Comparison of ENCODE assay signal across 8 cellular contexts in the genomic region with DNA sequence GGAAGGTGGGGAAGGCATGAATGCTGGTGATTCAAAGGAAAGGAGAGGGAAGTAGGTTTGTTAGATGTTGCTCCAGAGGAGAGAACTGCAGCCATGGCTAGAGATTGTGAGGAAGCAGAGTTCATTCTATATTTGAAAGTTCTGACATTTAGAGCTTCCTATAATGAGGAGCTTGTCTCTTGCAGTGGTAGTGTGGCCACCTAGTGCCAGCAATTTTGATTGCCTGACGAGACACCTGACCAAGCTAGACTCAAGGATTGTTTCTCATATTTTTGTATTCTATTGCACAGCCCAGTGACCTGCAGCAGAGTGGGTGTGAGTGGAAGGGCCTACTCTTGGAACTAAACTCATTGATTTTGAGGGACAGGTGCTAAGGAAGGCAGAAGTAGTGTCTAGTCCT.
DNase-seq lines count a peak whose midpoint lies in the region; ATAC-seq, FAIRE-seq and TF ChIP-seq lines count a peak whose summit lies in the region.
"Not testable (repeated sequence)": the region's sequence is repeated elsewhere in the genome, so short reads cannot be mapped to it uniquely, and the experiment has no call there.

No MANE protein-coding gene starts in this region.

- H4K20me1 ChIP-seq in GM12878 (ENCODE audit: control insufficient read depth, insufficient read depth), result not testable (repeated sequence)

- not testable (repeated sequence) for TF ChIP-seq EP300 in A549 (IDR thresholded peaks at IDR 0.05); GM12878 (IDR thresholded peaks at IDR 0.05; ENCODE audit: borderline replicate concordance in 1 of 2, control insufficient read depth in 1 of 2, low read depth in 2 of 2, low read length in 2 of 2)

- H3K9me3 ChIP-seq in A549; Panc1 (ENCODE audit: control insufficient read depth, insufficient read depth, low read depth, low read length); GM12878 (replicated peaks; ENCODE audit: control insufficient read depth, insufficient read depth, low read length); thyroid gland: not testable (repeated sequence)

- peak in 1 of 2 experiments; percentile 17; a peak in 1 of 5 replicates for TF ChIP-seq RAD21 in A549 (conservative IDR thresholded peaks at IDR 0.05 in 1 of 2, IDR thresholded peaks at IDR 0.05 in 1 of 2)
- not testable (repeated sequence) for TF ChIP-seq RAD21 in GM12878 (IDR thresholded peaks at IDR 0.05; ENCODE audit: insufficient read depth, low read depth, low read length)

- not testable (repeated sequence) for TF ChIP-seq CTCF in A549 (IDR thresholded peaks at IDR 0.05)
- TF ChIP-seq CTCF in LNCaP clone FGC (IDR thresholded peaks at IDR 0.05; ENCODE audit: control insufficient read depth, extremely low read depth, insufficient read depth), result 0 out of 2 replicates have a peak, but pooled peaks have one; percentile 19
- peak; percentile 31 for TF ChIP-seq CTCF in Panc1 (IDR thresholded peaks at IDR 0.05)
- peak in 1 of 3 experiments; percentile 18; a peak in 2 of 6 replicates for TF ChIP-seq CTCF in GM12878 (IDR thresholded peaks at IDR 0.05 in 2 of 3, conservative IDR thresholded peaks at IDR 0.05 in 1 of 3; ENCODE audit: control insufficient read depth in 2 of 3, extremely low read depth in 1 of 3, insufficient read depth in 1 of 3, low read depth in 3 of 3, low read length in 3 of 3)
- peak; percentile 34 for TF ChIP-seq CTCF in epithelial cell of proximal tubule (conservative IDR thresholded peaks at IDR 0.05; ENCODE audit: low read depth, low read length)
- peak; percentile 11 for TF ChIP-seq CTCF in kidney epithelial cell (IDR thresholded peaks at IDR 0.05; ENCODE audit: insufficient read depth, low read length, poor library complexity, severe bottlenecking)
- TF ChIP-seq CTCF in thyroid gland (IDR thresholded peaks at IDR 0.05), result peak in 3 of 6 experiments; percentile 17 to 24 (median 17)

- WGBS in A549 (ENCODE audit: missing lambda C conversion rate), result 0% methylated on average over 1 of the region's 1 CpG
- 53% methylated on average over 1 of the region's 1 CpG for WGBS in GM12878 (ENCODE audit: insufficient coverage, insufficient replicate concordance, low lambda C conversion rate, missing lambda C conversion rate)
- WGBS in thyroid gland, 2 donors, result 17 to 33% methylated on average over 1 of the region's 1 CpG

- not testable (repeated sequence) for H3K27ac ChIP-seq in A549; Panc1 (ENCODE audit: low read length); GM12878 (ENCODE audit: control insufficient read depth, insufficient read depth); thyroid gland

- not testable (repeated sequence) for H3K4me3 ChIP-seq in A549; LNCaP clone FGC (ENCODE audit: low read depth, low read length); Panc1 (ENCODE audit: low read depth in 2 of 2, low read length in 2 of 2); GM12878; epithelial cell of proximal tubule (ENCODE audit: low read depth, low read length); kidney epithelial cell (ENCODE audit: low read depth, low read length); thyroid gland (replicated peaks in 1 of 3)

- not testable (repeated sequence) for H3K79me2 ChIP-seq in GM12878 (ENCODE audit: control insufficient read depth, insufficient read depth, low read length)

- in situ Hi-C loops in Panc1 (cut with HindIII; ENCODE audit: low pct_unique_long_range_greater_than_20kb, low sequenced_read_pairs), result not testable (repeated sequence)
- in situ Hi-C loops in GM12878 (cut with MboI), result loop anchor here (25.0 kb wide), 1 partner anchor 418 kb away; no protein-coding TSS in a partner anchor

- intact Hi-C loops in Panc1 (cut with micrococcal nuclease; ENCODE audit: unreplicated experiment); GM12878 (cut with micrococcal nuclease; ENCODE audit: unreplicated experiment); thyroid gland (cut with DNase I): not testable (repeated sequence)

- CTCF ChIA-PET in A549 (lab: Yijun Ruan, JAX), result interaction anchor here (0.6 kb wide), 1 partner anchor 1916 kb away, joined by 3 read pairs; no protein-coding TSS in a partner anchor
- CTCF ChIA-PET in Panc1 (lab: Charles Lee); GM12878 (lab: Yijun Ruan, JAX): not testable (repeated sequence)

- DNase-seq in A549 (ENCODE audit: low read depth in 1 of 2, low spot score in 1 of 2) (peak in 1 of 2 experiments; percentile 9), thyroid gland (peak; percentile 13 to 22)
- DNase-seq in GM12891 (ENCODE audit: insufficient read length, low spot score); LNCaP clone FGC (ENCODE audit: low read depth); Panc1 (ENCODE audit: low read depth, low spot score); GM12878 (ENCODE audit: low read depth, low spot score); epithelial cell of proximal tubule (ENCODE audit: low read depth); kidney epithelial cell (ENCODE audit: low read depth): not testable (repeated sequence)

- not testable (repeated sequence) for H3K9ac ChIP-seq in GM12878 (ENCODE audit: control insufficient read depth, insufficient read depth, low read length)

- ATAC-seq in A549 (peak; percentile 63 to 77; a peak in 5 of 6 replicates), GM12878 (peak; percentile 54; the same call in 2 of the 3 replicates)
- ATAC-seq in Panc1, result not testable (repeated sequence)

- TF ChIP-seq POLR2A in A549 (IDR thresholded peaks at IDR 0.05; ENCODE audit: low read length); GM12891 (IDR thresholded peaks at IDR 0.05; ENCODE audit: low read depth, low read length); GM12878 (IDR thresholded peaks at IDR 0.05; ENCODE audit: low read depth, low read length); thyroid gland (IDR thresholded peaks at IDR 0.05): not testable (repeated sequence)

- FAIRE-seq in A549 (lab: Jason Lieb, UNC); GM12878 (lab: Jason Lieb, UNC): not testable (repeated sequence)
- FAIRE-seq in GM12891 (lab: Jason Lieb, UNC), result peak; percentile 5

- not testable (repeated sequence) for H3K4me1 ChIP-seq in A549; Panc1 (ENCODE audit: control insufficient read depth, insufficient read depth, low read length); GM12878 (ENCODE audit: control insufficient read depth, insufficient read depth, low read length); thyroid gland

- H2AFZ ChIP-seq in GM12878 (ENCODE audit: control insufficient read depth, low read depth, low read length), result not testable (repeated sequence)

- RAD21 ChIA-PET in GM12878 (lab: Charles Lee; ENCODE audit: unreplicated experiment), result not testable (repeated sequence)

- SMC1A ChIA-PET in GM12878 (lab: Charles Lee; ENCODE audit: uncharacterized antibody, unreplicated experiment), result not testable (repeated sequence)

- H3K36me3 ChIP-seq in Panc1 (ENCODE audit: control insufficient read depth, insufficient read depth, low read length); GM12878 (ENCODE audit: control insufficient read depth in 2 of 2, insufficient read depth in 2 of 2, low read length in 1 of 2); kidney epithelial cell (ENCODE audit: control insufficient read depth, insufficient read depth, low read length); thyroid gland: not testable (repeated sequence)

- not testable (repeated sequence) for H3K27me3 ChIP-seq in Panc1 (ENCODE audit: control insufficient read depth, insufficient read depth, low read length); GM12878 (replicated peaks in 1 of 2; ENCODE audit: control insufficient read depth in 2 of 2, insufficient read depth in 2 of 2, low read length in 1 of 2); kidney epithelial cell (ENCODE audit: control insufficient read depth, insufficient read depth, low read length); thyroid gland

- not testable (repeated sequence) for H3K4me2 ChIP-seq in A549; GM12878 (ENCODE audit: control insufficient read depth, insufficient read depth)

- BruUV-seq in Panc1 (replicated peaks; lab: Mats Ljungman, UMichigan); GM12878 (replicated peaks; lab: Mats Ljungman, UMichigan): not testable (repeated sequence)

- POLR2A ChIA-PET in A549 (lab: Yijun Ruan, JAX); Panc1 (lab: Charles Lee); GM12878 (lab: Charles Lee): not testable (repeated sequence)
